In genomic region chr4:186189656-186190055, GRCh38 we compare ENCODE assay signal across 10 cellular contexts. TPM values are rescaled to one million over a fixed set of nuclear protein-coding genes. Genes with fewer than 3 reads are reported as not detected.
DNase-seq lines count a peak whose midpoint lies in the region; ATAC-seq and TF ChIP-seq lines count a peak whose summit lies in the region.
"Had no signal": no experiment of that assay in that cellular context is flagged by ENCODE, and none has a peak within 500 bp of the region (broad histone marks: within the 10 kb centered on the region; RNA-seq: fewer than 3 reads in every experiment).

No MANE protein-coding gene starts in this region.

- H3K36me3 Mint-ChIP-seq in endodermal cell (ENCODE audit: low read depth), result no peaks in the 10 kb centered on the region

- H3K9me3 ChIP-seq in ES-I3 (ENCODE audit: control insufficient read depth, insufficient read depth, low read length) (no peaks in the 10 kb centered on the region), endodermal cell (ENCODE audit: control insufficient read depth, low read length) (no peaks in the 10 kb centered on the region)

- TF ChIP-seq CTCF in NB4 (IDR thresholded peaks at IDR 0.05; ENCODE audit: low read depth, low read length) (no peak), endodermal cell (conservative IDR thresholded peaks at IDR 0.05) (no peak), GM10266 (IDR thresholded peaks at IDR 0.05; ENCODE audit: control insufficient read depth, insufficient read depth, low read depth, missing control alignments) (no peak)

- H3K36me3 ChIP-seq in ES-I3 (ENCODE audit: insufficient read depth, low read length) (no peaks in the 10 kb centered on the region), endodermal cell (ENCODE audit: control insufficient read depth, insufficient read depth, low read length) (no peaks in the 10 kb centered on the region)

- peaks cover 8% of the 10 kb centered on the region for H3K27me3 Mint-ChIP-seq in endodermal cell (ENCODE audit: insufficient read depth)

- H3K9me3 Mint-ChIP-seq in endodermal cell, result no peaks in the 10 kb centered on the region

- no peak for TF ChIP-seq POLR2A in NB4 (IDR thresholded peaks at IDR 0.05; ENCODE audit: extremely low read depth, insufficient read length)

- H3K4me1 ChIP-seq in ES-I3 (ENCODE audit: insufficient read depth, low read length), result peaks cover 18% of the 10 kb centered on the region; the same call in 1 of the 2 replicates
- no peaks in the 10 kb centered on the region for H3K4me1 ChIP-seq in endodermal cell (ENCODE audit: control insufficient read depth, insufficient read depth, low read length)

- H3K4me1 Mint-ChIP-seq in endodermal cell, result peaks cover 12% of the 10 kb centered on the region

- peak overlapping the region; percentile 78 for H3K4me3 Mint-ChIP-seq in endodermal cell

- 81 to 92% methylated on average over 2 to 4 of the region's 4 CpGs for whole genome bisulfite sequencing in endodermal cell (ENCODE audit: insufficient coverage in 1 of 2, insufficient read length in 1 of 2), 2 experiments

- no peaks in the 10 kb centered on the region for H3K27me3 ChIP-seq in endodermal cell (ENCODE audit: control insufficient read depth, insufficient read depth, low read length, poor library complexity, severe bottlenecking)

- DNase-seq in NB4 (ENCODE audit: low read depth) (no peak), endodermal cell (no peak), retina (peak; percentile 31), GM10266 (ENCODE audit: extremely low spot score) (no peak)
- DNase-seq: kidney, MV-4-11 had no signal

- peak overlapping the region; percentile 85; the same call in 1 of the 2 replicates for H3K9ac ChIP-seq in ES-I3 (ENCODE audit: low read depth, low read length)
- no peak overlapping the region for H3K9ac ChIP-seq in endodermal cell (ENCODE audit: extremely low read depth, low read length, poor library complexity, severe bottlenecking)

- H3K27ac Mint-ChIP-seq in endodermal cell, result no peak overlapping the region

- H3K4me3 ChIP-seq in NB4 (ENCODE audit: low read depth, low read length) (peak overlapping the region; percentile 56), endodermal cell (ENCODE audit: low read length) (no peak overlapping the region)

- ATAC-seq in HG03159 (IDR thresholded peaks at IDR 0.05; ENCODE audit: unreplicated experiment) (no peak), HG02840 (IDR thresholded peaks at IDR 0.05; ENCODE audit: low FRiP score, unreplicated experiment) (no peak)

- no peak overlapping the region for H3K27ac ChIP-seq in endodermal cell (ENCODE audit: low read depth, low read length)

RNA-seq across cellular contexts. Expression of gene CYP4V2, which starts 1.7 kb away (rescaled TPM):
- 1 to 10 TPM; 2.0 to 2.1 TPM for total RNA-seq in endodermal cell
- 2.2 TPM for polyA plus RNA-seq in endodermal cell (2013, experiment 1 of 2)
- 1.6 TPM for polyA plus RNA-seq in endodermal cell (2013, experiment 2 of 2)

RNA-seq across cellular contexts. Expression of gene KLKB1, which starts 37.7 kb away (rescaled TPM):
- total RNA-seq in endodermal cell, result 10 to 100 TPM in 1 of 2 donors, 1 to 10 TPM in 1; 9.5 to 11.9 TPM
- 0.50 TPM for polyA plus RNA-seq in endodermal cell (2013, experiment 1 of 2)
- 0.17 TPM for polyA plus RNA-seq in endodermal cell (2013, experiment 2 of 2)
- total RNA-seq: endothelial cell of umbilical vein had no signal
- polyA plus RNA-seq: endothelial cell of umbilical vein had no signal
